Comparison of ENCODE assay signal across 17 cellular contexts in genomic region chr11:120555433-120555773, GRCh38. TPM values are rescaled to one million over a fixed set of nuclear protein-coding genes. Genes with fewer than 3 reads are reported as not detected.
DNase-seq lines count a peak whose midpoint lies in the region; ATAC-seq and TF ChIP-seq lines count a peak whose summit lies in the region.
"Had no signal": no experiment of that assay in that cellular context is flagged by ENCODE, and none has a peak within 500 bp of the region (broad histone marks: within the 10 kb centered on the region; RNA-seq: fewer than 3 reads in every experiment).

No MANE protein-coding gene starts in this region.

- H3K4me1 Mint-ChIP-seq in endodermal cell (peaks cover 21% of the 10 kb centered on the region), nephron progenitor cell (peaks cover 60% of the 10 kb centered on the region)
- H3K4me1 Mint-ChIP-seq in activated CD8-positive, alpha-beta T cell treated with anti-CD3 and anti-CD28 coated beads for 36 hours (ENCODE audit: low read depth) = no peaks in the 10 kb centered on the region
- H3K4me1 Mint-ChIP-seq: CD14-positive monocyte had no signal

- intact Hi-C loops in activated CD8-positive, alpha-beta T cell treated with anti-CD3 and anti-CD28 coated beads for 36 hours (cut with micrococcal nuclease) = loop anchor here (2.0 kb wide), 1 partner anchor 69 kb away; no protein-coding TSS in a partner anchor
- intact Hi-C loops in psoas muscle (cut with DNase I) = no loop called here

- peaks cover 0 to 45% of the 10 kb centered on the region in 2 experiments; a peak in 2 of 4 replicates for H3K4me1 ChIP-seq in SK-N-SH (ENCODE audit: control insufficient read depth in 1 of 2, insufficient read depth in 2 of 2, low read depth in 1 of 2, low read length in 1 of 2)
- H3K4me1 ChIP-seq in endodermal cell (ENCODE audit: control insufficient read depth, insufficient read depth, low read length) = peaks cover 6% of the 10 kb centered on the region
- H3K4me1 ChIP-seq in psoas muscle = no peaks in the 10 kb centered on the region

- no peak overlapping the region for H3K4me3 ChIP-seq in SK-N-SH (ENCODE audit: low read depth in 2 of 2, low read length in 1 of 2)
- no peak overlapping the region for H3K4me3 ChIP-seq in endodermal cell (ENCODE audit: low read length)
- no peak overlapping the region for H3K4me3 ChIP-seq in psoas muscle

- peak; percentile 47 for DNase-seq in SK-N-SH
- no peak for DNase-seq in endodermal cell
- no peak for DNase-seq in nephron progenitor cell
- DNase-seq in activated CD8-positive, alpha-beta T cell treated with anti-CD3 and anti-CD28 coated beads for 36 hours = no peak
- DNase-seq in NCI-H2107 treated with DMSO at 0.1 percent for 48 hours (lab: John Stamatoyannopoulos, UW; ENCODE audit: unreplicated experiment) = no peak
- no peak for DNase-seq in psoas muscle
- DNase-seq in GDM1 (lab: John Stamatoyannopoulos, UW) = no peak
- DNase-seq: DMS79, NCI-H1048, NCI-H1694, NCI-H82 had no signal

- no peaks in the 10 kb centered on the region for H3K9me2 ChIP-seq in SK-N-SH

- H3K9me3 ChIP-seq in SK-N-SH (no peaks in the 10 kb centered on the region), endodermal cell (ENCODE audit: control insufficient read depth, low read length) (no peaks in the 10 kb centered on the region), psoas muscle (no peaks in the 10 kb centered on the region)

- no peak for TF ChIP-seq EP300 in SK-N-SH (IDR thresholded peaks at IDR 0.05; ENCODE audit: borderline replicate concordance in 1 of 2, low read depth in 1 of 2, low read length in 1 of 2)

- no peak for ATAC-seq in SK-N-SH treated with all-trans-retinoic acid at 6 μM for 48 hours
- no peak for ATAC-seq in activated CD8-positive, alpha-beta T cell treated with anti-CD3 and anti-CD28 coated beads for 36 hours
- no peak for ATAC-seq in psoas muscle
- ATAC-seq: Right ventricle myocardium inferior had no signal

- no peaks in the 10 kb centered on the region for H4K20me1 ChIP-seq in SK-N-SH (ENCODE audit: insufficient read depth)

- H2AFZ ChIP-seq in SK-N-SH (ENCODE audit: low read depth) = no peak overlapping the region

- no peak for TF ChIP-seq CTCF in SK-N-SH (IDR thresholded peaks at IDR 0.05)
- TF ChIP-seq CTCF in endodermal cell (conservative IDR thresholded peaks at IDR 0.05) = no peak
- TF ChIP-seq CTCF in nephron progenitor cell (IDR thresholded peaks at IDR 0.05) = no peak
- no peak for TF ChIP-seq CTCF in activated CD8-positive, alpha-beta T cell treated with anti-CD3 and anti-CD28 coated beads for 36 hours (IDR thresholded peaks at IDR 0.05)
- TF ChIP-seq CTCF in psoas muscle (IDR thresholded peaks at IDR 0.05) = no peak

- no peaks in the 10 kb centered on the region for H3F3A ChIP-seq in SK-N-SH (replicated peaks; ENCODE audit: insufficient read depth)

- H3K9ac ChIP-seq in SK-N-SH = no peak overlapping the region
- no peak overlapping the region for H3K9ac ChIP-seq in endodermal cell (ENCODE audit: extremely low read depth, low read length, poor library complexity, severe bottlenecking)

- H3K27me3 Mint-ChIP-seq in endodermal cell (ENCODE audit: insufficient read depth) (peaks cover 25% of the 10 kb centered on the region), nephron progenitor cell (ENCODE audit: low read depth, poor library complexity) (peaks cover 53% of the 10 kb centered on the region)
- peaks cover 7% of the 10 kb centered on the region for H3K27me3 Mint-ChIP-seq in activated CD8-positive, alpha-beta T cell treated with anti-CD3 and anti-CD28 coated beads for 36 hours

- CTCF ChIA-PET in SK-N-SH (lab: Yijun Ruan, JAX) = interaction anchor here (0.6 to 1.8 kb wide), 8 partner anchors 11 to 397 kb away, joined by 3 to 10 read pairs (median 3); partner anchors contain the start of gene GRIK4
- CTCF ChIA-PET in activated CD8-positive, alpha-beta T cell treated with anti-CD3 and anti-CD28 coated beads for 36 hours (lab: Charles Lee) = no interaction called here

- H3K36me3 Mint-ChIP-seq in endodermal cell (ENCODE audit: low read depth) (no peaks in the 10 kb centered on the region), nephron progenitor cell (ENCODE audit: low read depth) (no peaks in the 10 kb centered on the region)
- no peaks in the 10 kb centered on the region for H3K36me3 Mint-ChIP-seq in activated CD8-positive, alpha-beta T cell treated with anti-CD3 and anti-CD28 coated beads for 36 hours (ENCODE audit: low read depth)
- H3K36me3 Mint-ChIP-seq: CD14-positive monocyte had no signal

- peak overlapping the region in 1 of 2 experiments; percentile 92; a peak in 2 of 4 replicates for H3K27ac ChIP-seq in SK-N-SH (ENCODE audit: low read depth in 2 of 2, low read length in 1 of 2)
- H3K27ac ChIP-seq in endodermal cell (ENCODE audit: low read depth, low read length) = peak overlapping the region; percentile 21
- no peak overlapping the region for H3K27ac ChIP-seq in psoas muscle
- H3K27ac ChIP-seq: 22Rv1 had no signal

- H3K9me3 Mint-ChIP-seq in endodermal cell (no peaks in the 10 kb centered on the region), nephron progenitor cell (no peaks in the 10 kb centered on the region)
- no peaks in the 10 kb centered on the region for H3K9me3 Mint-ChIP-seq in activated CD8-positive, alpha-beta T cell treated with anti-CD3 and anti-CD28 coated beads for 36 hours
- H3K9me3 Mint-ChIP-seq: CD14-positive monocyte had no signal

- H3K4me3 Mint-ChIP-seq in endodermal cell = no peak overlapping the region
- peak overlapping the region; percentile 25 for H3K4me3 Mint-ChIP-seq in nephron progenitor cell
- no peak overlapping the region for H3K4me3 Mint-ChIP-seq in activated CD8-positive, alpha-beta T cell treated with anti-CD3 and anti-CD28 coated beads for 36 hours
- H3K4me3 Mint-ChIP-seq: CD14-positive monocyte had no signal

- H3K27ac Mint-ChIP-seq in endodermal cell = peak overlapping the region; percentile 42
- H3K27ac Mint-ChIP-seq in nephron progenitor cell = no peak overlapping the region
- no peak overlapping the region for H3K27ac Mint-ChIP-seq in activated CD8-positive, alpha-beta T cell treated with anti-CD3 and anti-CD28 coated beads for 36 hours
- H3K27ac Mint-ChIP-seq: CD14-positive monocyte had no signal

- TF ChIP-seq RAD21 in SK-N-SH (IDR thresholded peaks at IDR 0.05; ENCODE audit: low read length) = no peak

- H3K36me3 ChIP-seq in SK-N-SH (replicated peaks in 1 of 2; ENCODE audit: control insufficient read depth in 1 of 2, insufficient read depth in 2 of 2, low read length in 1 of 2) = no peaks in the 10 kb centered on the region
- H3K36me3 ChIP-seq in endodermal cell (ENCODE audit: control insufficient read depth, insufficient read depth, low read length) = no peaks in the 10 kb centered on the region
- no peaks in the 10 kb centered on the region for H3K36me3 ChIP-seq in psoas muscle (ENCODE audit: insufficient read depth in 1 of 2, low read depth in 1 of 2)

- H3K27me3 ChIP-seq in SK-N-SH (ENCODE audit: insufficient read depth) (no peaks in the 10 kb centered on the region), endodermal cell (ENCODE audit: control insufficient read depth, insufficient read depth, low read length, poor library complexity, severe bottlenecking) (no peaks in the 10 kb centered on the region), psoas muscle (ENCODE audit: insufficient read depth in 3 of 3, low read length in 2 of 3) (peaks cover 0 to 3% (median 0%) of the 10 kb centered on the region in 3 donors)

- WGBS in SK-N-SH (ENCODE audit: low lambda C conversion rate) = 67% methylated on average over 11 of the region's 11 CpGs
- WGBS in endodermal cell (ENCODE audit: insufficient coverage in 1 of 2, insufficient read length in 1 of 2), 2 experiments = 33 to 55% methylated on average over 5 to 11 of the region's 11 CpGs
- 75 to 83% (median 77%) methylated on average over 11 of the region's 11 CpGs for WGBS in psoas muscle, 3 donors

- no peak overlapping the region for H3K4me2 ChIP-seq in SK-N-SH

- H3K79me2 ChIP-seq in SK-N-SH (ENCODE audit: insufficient read depth) = no peaks in the 10 kb centered on the region

- POLR2A ChIA-PET in SK-N-SH (lab: Yijun Ruan, JAX) = interaction anchor here (0.9 kb wide), 1 partner anchor 185 kb away, joined by 3 read pairs; no protein-coding TSS in a partner anchor
- POLR2A ChIA-PET in activated CD8-positive, alpha-beta T cell treated with anti-CD3 and anti-CD28 coated beads for 36 hours (lab: Charles Lee) = no interaction called here

TF ChIP-seq in SK-N-SH, 30 proteins besides CTCF, POLR2A, EP300 and RAD21 (continues in another document):
- TF ChIP-seq NRF1 (IDR thresholded peaks at IDR 0.05; ENCODE audit: low read depth, low read length) (no peak), GABPA (IDR thresholded peaks at IDR 0.05; ENCODE audit: low read depth) (no peak), MEF2A (IDR thresholded peaks at IDR 0.05; ENCODE audit: borderline replicate concordance, low read depth) (no peak), ELF1 (IDR thresholded peaks at IDR 0.05) (no peak), JUND (IDR thresholded peaks at IDR 0.05) (no peak), TCF12 (IDR thresholded peaks at IDR 0.05) (no peak), SMC3 (IDR thresholded peaks at IDR 0.05; ENCODE audit: low read depth, low read length) (no peak)

TF ChIP-seq in SK-N-SH treated with all-trans-retinoic acid at 6 μM for 48 hours, 23 proteins besides CTCF, POLR2A, EP300 and RAD21 (continues in another document):
- TF ChIP-seq ESRRG (CRISPR knock-in tag; IDR thresholded peaks at IDR 0.05) = no peak
- no peak for TF ChIP-seq PATZ1 (CRISPR knock-in tag; IDR thresholded peaks at IDR 0.05; ENCODE audit: borderline replicate concordance)
- TF ChIP-seq SNAI2 (CRISPR knock-in tag; IDR thresholded peaks at IDR 0.05) = no peak

RNA-seq across cellular contexts. Expression of gene GRIK4, which starts 43.9 kb away (rescaled TPM):
- 0.02 and 0.03 TPM in 2 replicates for polyA plus RNA-seq in SK-N-SH (2012; rRNA removed)
- polyA plus RNA-seq in SK-N-SH (2012; cell fraction: cytosol; rRNA removed) = 0.01 and 0.04 TPM in 2 replicates
- 0.04 TPM in 2 replicates for polyA plus RNA-seq in SK-N-SH (2012; cell fraction: nucleus; rRNA removed)
- total RNA-seq in endodermal cell = 1 to 10 TPM; 1.7 to 3.5 TPM
- 1.9 TPM for polyA plus RNA-seq in endodermal cell (2013, experiment 1 of 2)
- polyA plus RNA-seq in endodermal cell (2013, experiment 2 of 2) = 1.6 TPM
- not detected for total RNA-seq in activated CD8-positive, alpha-beta T cell treated with anti-CD3 and anti-CD28 coated beads for 36 hours
- under 1 TPM in 1 of 4 donors, not detected in 3; 0.11 TPM for total RNA-seq in psoas muscle
- under 1 TPM in 2 of 3 donors, not detected in 1; 0.04 TPM for polyA plus RNA-seq in psoas muscle
- total RNA-seq: HT1080, NCI-H460, Right ventricle myocardium inferior had no signal
- polyA plus RNA-seq: CD14-positive monocyte had no signal
